ENCODE assay signal across 15 cellular contexts in genomic region chrY:8656515-8656914, GRCh38.
DNase-seq lines count a peak whose midpoint lies in the region; ATAC-seq and TF ChIP-seq lines count a peak whose summit lies in the region.
"Had no signal": no experiment of that assay in that cellular context is flagged by ENCODE, and none has a peak within 500 bp of the region (broad histone marks: within the 10 kb centered on the region; RNA-seq: fewer than 3 reads in every experiment).

No MANE protein-coding gene starts in this region.

- H3K79me2 ChIP-seq in neural progenitor cell (ENCODE audit: low read depth), result no peaks in the 10 kb centered on the region

- no peaks in the 10 kb centered on the region for H3K27me3 Mint-ChIP-seq in neural progenitor cell (ENCODE audit: insufficient read depth, low read depth)
- H3K27me3 Mint-ChIP-seq: CD4-positive, CD25-positive, alpha-beta regulatory T cell had no signal

- H3F3A ChIP-seq in neural progenitor cell (ENCODE audit: low read depth), result no peaks in the 10 kb centered on the region

- H3K4me1 Mint-ChIP-seq in neural progenitor cell, result no peaks in the 10 kb centered on the region
- H3K4me1 Mint-ChIP-seq: CD4-positive, CD25-positive, alpha-beta regulatory T cell; GM23338 had no signal

- intact Hi-C loops in Right ventricle myocardium inferior (cut with DNase I) (no loop called here), right cardiac atrium (cut with DNase I) (no loop called here), dorsolateral prefrontal cortex (cut with DNase I) (no loop called here)

- H3K9ac ChIP-seq in neural progenitor cell, result no peak overlapping the region
- H3K9ac ChIP-seq: BLaER1 treated with 17β-estradiol and CSF1 and Interleukin-3, amounts not matched to agents 10 nM and 100 nM had no signal

- H3K27me3 ChIP-seq in right cardiac atrium (ENCODE audit: control insufficient read depth, insufficient read depth), result no peaks in the 10 kb centered on the region
- no peaks in the 10 kb centered on the region for H3K27me3 ChIP-seq in RWPE2 (ENCODE audit: insufficient read depth, poor library complexity, severe bottlenecking)
- H3K27me3 ChIP-seq in suprapubic skin, result no peaks in the 10 kb centered on the region
- H3K27me3 ChIP-seq in dorsolateral prefrontal cortex, result no peaks in the 10 kb centered on the region
- no peaks in the 10 kb centered on the region for H3K27me3 ChIP-seq in neural progenitor cell
- H3K27me3 ChIP-seq: BLaER1 treated with 17β-estradiol and CSF1 and Interleukin-3, amounts not matched to agents 10 nM and 100 nM had no signal

- H3K27ac ChIP-seq in right cardiac atrium (ENCODE audit: low read length), result no peak overlapping the region
- H3K27ac ChIP-seq in RWPE2 (ENCODE audit: poor library complexity, severe bottlenecking), result peak overlapping the region; percentile 60
- peak overlapping the region; percentile 56 for H3K27ac ChIP-seq in suprapubic skin
- no peak overlapping the region for H3K27ac ChIP-seq in dorsolateral prefrontal cortex
- no peak overlapping the region for H3K27ac ChIP-seq in neural progenitor cell
- H3K27ac ChIP-seq: 22Rv1; BLaER1 treated with 17β-estradiol and CSF1 and Interleukin-3, amounts not matched to agents 10 nM and 100 nM had no signal

- no peak overlapping the region for H3K4me3 Mint-ChIP-seq in neural progenitor cell
- H3K4me3 Mint-ChIP-seq: CD4-positive, CD25-positive, alpha-beta regulatory T cell; GM23338 had no signal

- no peaks in the 10 kb centered on the region for H3K36me3 Mint-ChIP-seq in neural progenitor cell
- H3K36me3 Mint-ChIP-seq: CD4-positive, CD25-positive, alpha-beta regulatory T cell had no signal

- no peak for TF ChIP-seq EP300 in suprapubic skin (IDR thresholded peaks at IDR 0.05)

- no peaks in the 10 kb centered on the region for H4K20me1 ChIP-seq in neural progenitor cell (ENCODE audit: low read depth)
- H4K20me1 ChIP-seq: BLaER1 treated with 17β-estradiol and CSF1 and Interleukin-3, amounts not matched to agents 10 nM and 100 nM had no signal

- no peaks in the 10 kb centered on the region for H3K4me1 ChIP-seq in right cardiac atrium (ENCODE audit: control insufficient read depth, insufficient read depth, low read length)
- peaks cover 13% of the 10 kb centered on the region for H3K4me1 ChIP-seq in RWPE2 (ENCODE audit: insufficient read depth, poor library complexity, severe bottlenecking)
- H3K4me1 ChIP-seq in suprapubic skin, result peaks cover 2% of the 10 kb centered on the region
- H3K4me1 ChIP-seq in neural progenitor cell, result no peaks in the 10 kb centered on the region
- H3K4me1 ChIP-seq: BLaER1 treated with 17β-estradiol and CSF1 and Interleukin-3, amounts not matched to agents 10 nM and 100 nM had no signal

- no peak overlapping the region for H2AFZ ChIP-seq in neural progenitor cell (replicated peaks)
- H2AFZ ChIP-seq: GM23338 had no signal

- WGBS in right cardiac atrium, result 41% methylated on average over 5 of the region's 5 CpGs
- no CpG with 5 or more reads among the region's 5 CpGs for WGBS in suprapubic skin

- H3K9me3 Mint-ChIP-seq in neural progenitor cell, result no peaks in the 10 kb centered on the region
- H3K9me3 Mint-ChIP-seq: CD4-positive, CD25-positive, alpha-beta regulatory T cell had no signal

- DNase-seq in Right ventricle myocardium inferior (ENCODE audit: missing footprints) (no peak), right cardiac atrium (no peak), RWPE2 (ENCODE audit: low spot score) (no peak), kidney glomerular epithelial cell (lab: John Stamatoyannopoulos, UW) (peak; percentile 0), suprapubic skin (ENCODE audit: low spot score in 2 of 2) (no peak), dorsolateral prefrontal cortex (no peak), Kasumi-1 (lab: John Stamatoyannopoulos, UW) (no peak), neural progenitor cell (ENCODE audit: low spot score) (no peak)
- DNase-seq: CD4-positive, CD25-positive, alpha-beta regulatory T cell; DMS53; GF-D8; H7 had no signal

- H3K4me3 ChIP-seq in right cardiac atrium (ENCODE audit: low read length) (no peak overlapping the region), RWPE2 (ENCODE audit: severe bottlenecking) (no peak overlapping the region), suprapubic skin (no peak overlapping the region), dorsolateral prefrontal cortex (no peak overlapping the region), neural progenitor cell (no peak overlapping the region)
- H3K4me3 ChIP-seq: BLaER1 treated with 17β-estradiol and CSF1 and Interleukin-3, amounts not matched to agents 10 nM and 100 nM; GM23338 had no signal

- TF ChIP-seq CTCF in RWPE2 (IDR thresholded peaks at IDR 0.05; ENCODE audit: poor library complexity, severe bottlenecking) (no peak), suprapubic skin (IDR thresholded peaks at IDR 0.05) (no peak), dorsolateral prefrontal cortex (IDR thresholded peaks at IDR 0.05 in 54 of 56, conservative IDR thresholded peaks at IDR 0.05 in 2 of 56; ENCODE audit: low read depth in 1 of 56, partially characterized antibody in 56 of 56) (no peak), neural progenitor cell (IDR thresholded peaks at IDR 0.05) (no peak)

- H3K9me3 ChIP-seq in right cardiac atrium (ENCODE audit: control insufficient read depth, low read length), result no peaks in the 10 kb centered on the region
- H3K9me3 ChIP-seq in RWPE2 (ENCODE audit: severe bottlenecking), result no peaks in the 10 kb centered on the region
- no peaks in the 10 kb centered on the region for H3K9me3 ChIP-seq in suprapubic skin
- no peaks in the 10 kb centered on the region for H3K9me3 ChIP-seq in neural progenitor cell (ENCODE audit: low read depth)
- H3K9me3 ChIP-seq: BLaER1 treated with 17β-estradiol and CSF1 and Interleukin-3, amounts not matched to agents 10 nM and 100 nM had no signal

- H3K4me2 ChIP-seq in neural progenitor cell, result no peak overlapping the region
- H3K4me2 ChIP-seq: BLaER1 treated with 17β-estradiol and CSF1 and Interleukin-3, amounts not matched to agents 10 nM and 100 nM; GM23338 had no signal

- H3K27ac Mint-ChIP-seq in neural progenitor cell, result no peak overlapping the region
- H3K27ac Mint-ChIP-seq: CD4-positive, CD25-positive, alpha-beta regulatory T cell; GM23338 had no signal

- H3K36me3 ChIP-seq in RWPE2 (ENCODE audit: low read depth), result no peaks in the 10 kb centered on the region
- no peaks in the 10 kb centered on the region for H3K36me3 ChIP-seq in suprapubic skin
- H3K36me3 ChIP-seq in neural progenitor cell, result no peaks in the 10 kb centered on the region
- H3K36me3 ChIP-seq: BLaER1 treated with 17β-estradiol and CSF1 and Interleukin-3, amounts not matched to agents 10 nM and 100 nM had no signal

- peak; percentile 18 for ATAC-seq in Right ventricle myocardium inferior
- no peak for ATAC-seq in right cardiac atrium
- ATAC-seq in RWPE2 (ENCODE audit: low read depth), result peak; percentile 80
- ATAC-seq: GM23338 had no signal

- no peak for TF ChIP-seq POLR2A in suprapubic skin (IDR thresholded peaks at IDR 0.05)

Comparison
In these comparisons a context has a peak if more than half of its experiments do, and no peak if none do; other contexts are left out.
1. ATAC-seq: peak in Right ventricle myocardium inferior (single experiment) and RWPE2 (single experiment); none in right cardiac atrium (0 of 2).
2. H3K27ac ChIP-seq: peak in RWPE2 (single experiment) and suprapubic skin (single experiment); none in right cardiac atrium (single experiment), dorsolateral prefrontal cortex (0 of 59) and neural progenitor cell (single experiment).